ENCODE assay signal across 10 cellular contexts in the genomic region with DNA sequence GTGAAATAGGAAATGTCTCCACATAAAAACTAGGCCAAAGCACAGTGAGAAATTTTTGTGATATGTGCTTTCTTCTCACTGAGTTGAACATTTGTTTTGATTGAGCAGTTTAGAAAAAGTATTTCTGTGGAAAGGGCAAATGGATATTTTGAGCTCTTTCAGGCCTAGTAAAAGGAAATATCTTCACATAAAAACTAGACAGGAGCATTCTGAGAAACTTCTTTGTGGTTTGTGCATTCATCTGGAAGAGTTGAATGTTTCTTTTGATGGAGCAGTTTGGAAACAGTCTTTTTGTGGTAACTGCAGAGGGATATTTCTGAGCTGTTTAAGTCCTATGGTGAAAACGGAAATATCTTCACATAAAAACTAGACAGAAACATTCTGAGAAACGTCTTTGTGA.
"Had no signal": no experiment of that assay in that cellular context is flagged by ENCODE, and none has a peak within 500 bp of the region (broad histone marks: within the 10 kb centered on the region; RNA-seq: fewer than 3 reads in every experiment).

No MANE protein-coding gene starts in this region.

- H3K36me3 ChIP-seq: HAP-1 had no signal

- H2AFZ ChIP-seq: GM23248 had no signal

- H3K4me1 ChIP-seq: HAP-1 had no signal

- H3K27ac ChIP-seq: GM23248, KMS-11 had no signal

- ATAC-seq: HCT116, K562 had no signal

- H3K4me3 ChIP-seq: GM23248, HAP-1, K562 had no signal

- H3K9ac ChIP-seq: GM23248, KMS-11 had no signal

- DNase-seq: GM23248, GOT3, H7, HFFc6, IMR-90, Karpas-422 had no signal

- H3K4me2 ChIP-seq: KMS-11 had no signal
